In the genomic region with DNA sequence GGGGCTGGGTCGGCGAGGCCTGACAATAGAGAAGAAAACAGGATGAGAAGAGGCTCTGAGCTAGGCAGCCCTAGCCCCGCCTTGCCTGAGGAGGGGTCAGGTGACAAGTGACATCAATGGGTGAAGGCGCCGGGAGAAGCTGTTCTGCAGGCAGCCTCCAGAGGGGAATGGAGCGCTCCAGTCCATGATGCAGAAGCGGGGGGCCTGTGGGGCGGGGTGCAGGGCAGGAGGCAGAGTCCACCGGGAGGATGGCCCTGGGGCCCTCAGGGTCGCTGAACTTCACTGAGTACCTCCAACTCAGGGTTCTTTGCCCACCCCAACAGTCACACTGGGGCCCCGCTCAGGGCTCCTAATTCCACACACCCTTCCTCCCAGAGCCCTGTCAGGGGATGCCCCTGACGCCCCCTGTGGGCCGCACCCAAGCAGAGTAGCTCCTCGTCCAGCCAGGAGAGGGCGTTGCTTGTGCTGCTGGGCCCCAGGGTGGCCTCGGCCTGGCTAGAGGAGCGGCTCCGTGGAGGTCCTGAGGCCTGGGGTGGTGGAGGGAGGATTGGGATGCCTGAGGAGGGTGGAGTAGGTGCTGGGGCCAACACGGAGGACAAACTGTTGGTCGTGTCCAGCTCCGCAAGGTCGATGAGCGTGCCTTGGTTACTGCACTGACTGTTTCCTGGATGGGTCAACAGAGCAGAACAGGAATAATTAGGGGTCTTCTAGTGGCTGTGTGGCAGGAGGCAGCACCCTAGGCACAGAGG, we compare ENCODE assay signal across 8 cellular contexts. TPM values are rescaled to one million over a fixed set of nuclear protein-coding genes. Genes with fewer than 3 reads are reported as not detected.
DNase-seq lines count a peak whose midpoint lies in the region; ATAC-seq and TF ChIP-seq lines count a peak whose summit lies in the region.

No MANE protein-coding gene starts in this region.

- H3K36me3 ChIP-seq in DND-41 (ENCODE audit: insufficient read depth, low read length) (peaks cover 99% of the 10 kb centered on the region), brain microvascular endothelial cell (replicated peaks) (peaks cover 71% of the 10 kb centered on the region), uterus (no peaks in the 10 kb centered on the region)

- H3K27ac ChIP-seq in DND-41 (ENCODE audit: low read length): no peak overlapping the region; the same call in 1 of the 2 replicates
- no peak overlapping the region for H3K27ac ChIP-seq in brain microvascular endothelial cell
- no peak overlapping the region for H3K27ac ChIP-seq in uterus

- H3K9me3 Mint-ChIP-seq in memory B cell: no peaks in the 10 kb centered on the region

- H3K4me2 ChIP-seq in DND-41 (ENCODE audit: insufficient read depth, low read length): no peak overlapping the region

- H3K27me3 ChIP-seq in DND-41 (ENCODE audit: insufficient read depth, low read length, poor library complexity): no peaks in the 10 kb centered on the region
- H3K27me3 ChIP-seq in brain microvascular endothelial cell (replicated peaks): no peaks in the 10 kb centered on the region
- no peaks in the 10 kb centered on the region for H3K27me3 ChIP-seq in uterus

- H3K36me3 Mint-ChIP-seq in memory B cell: peaks cover 22% of the 10 kb centered on the region

- H3K9me3 ChIP-seq in DND-41 (ENCODE audit: insufficient read depth, low read length, severe bottlenecking): no peaks in the 10 kb centered on the region
- no peaks in the 10 kb centered on the region for H3K9me3 ChIP-seq in uterus

- peak; percentile 49 for DNase-seq in DND-41
- DNase-seq in KBM-7: peak; percentile 73
- peak; percentile 26 for DNase-seq in brain microvascular endothelial cell
- DNase-seq in memory B cell (ENCODE audit: low spot score in 2 of 2): peak in 1 of 2 donors; percentile 34
- DNase-seq in uterus: no peak
- no peak for DNase-seq in NCI-H146 treated with DMSO at 0.1 percent for 48 hours (lab: John Stamatoyannopoulos, UW; ENCODE audit: unreplicated experiment)

- TF ChIP-seq CTCF in DND-41 (IDR thresholded peaks at IDR 0.05; ENCODE audit: borderline replicate concordance, extremely low read depth, low read length, poor library complexity, severe bottlenecking) (peak; percentile 75), brain microvascular endothelial cell (IDR thresholded peaks at IDR 0.05; ENCODE audit: low read depth, low read length, missing control alignments) (peak; percentile 96), uterus (IDR thresholded peaks at IDR 0.05) (peak in 3 of 4 experiments; percentile 8 to 32 (median 14))

- H4K20me1 ChIP-seq in DND-41 (ENCODE audit: insufficient read depth, low read length): peaks cover 22% of the 10 kb centered on the region

- no peak for TF ChIP-seq POLR2A in uterus (IDR thresholded peaks at IDR 0.05)

- intact Hi-C loops in uterus (cut with DNase I; ENCODE audit: low total_unique reads): no loop called here

- H3K4me3 ChIP-seq in DND-41 (ENCODE audit: low read depth in 1 of 2, low read length in 2 of 2): no peak overlapping the region
- H3K4me3 ChIP-seq in brain microvascular endothelial cell (ENCODE audit: low read depth, low read length): no peak overlapping the region
- H3K4me3 ChIP-seq in uterus: no peak overlapping the region

- H3K27me3 Mint-ChIP-seq in memory B cell: no peaks in the 10 kb centered on the region

- H3K79me2 ChIP-seq in DND-41 (ENCODE audit: insufficient read depth, low read length): no peaks in the 10 kb centered on the region

- H3K9ac ChIP-seq in DND-41 (ENCODE audit: low read depth, low read length): no peak overlapping the region

- in situ Hi-C loops in KBM-7 (cut with MboI; ENCODE audit: low pct_unique_long_range_greater_than_20kb, low sequenced_read_pairs): no loop called here
- in situ Hi-C loops in brain microvascular endothelial cell (cut with HindIII; ENCODE audit: low pct_ligation_motif_present, low sequenced_read_pairs): no loop called here

- peak overlapping the region; percentile 41 for H3K4me3 Mint-ChIP-seq in memory B cell

- H3K4me1 Mint-ChIP-seq in memory B cell: peaks cover 39% of the 10 kb centered on the region

- H2AFZ ChIP-seq in DND-41 (ENCODE audit: low read depth, low read length): no peak overlapping the region

- peak overlapping the region; percentile 97 for H3K27ac Mint-ChIP-seq in memory B cell

- ATAC-seq in DND-41 (ENCODE audit: insufficient read depth, low read depth) (peak; percentile 57), SK-N-SH treated with all-trans-retinoic acid at 6 μM for 48 hours (peak; percentile 68), memory B cell (ENCODE audit: low read depth) (no peak), HG03460 (IDR thresholded peaks at IDR 0.05; ENCODE audit: unreplicated experiment) (no peak)

- no peaks in the 10 kb centered on the region for H3K4me1 ChIP-seq in DND-41 (ENCODE audit: insufficient read depth, low read length)
- H3K4me1 ChIP-seq in uterus: no peaks in the 10 kb centered on the region

TF ChIP-seq in SK-N-SH treated with all-trans-retinoic acid at 6 μM for 48 hours, 23 proteins besides CTCF, POLR2A, EP300 and RAD21 (continues in another document):
- TF ChIP-seq ZC3H10 (CRISPR knock-in tag; IDR thresholded peaks at IDR 0.05) (no peak), ZNF8 (CRISPR knock-in tag; IDR thresholded peaks at IDR 0.05) (no peak), TOX (CRISPR knock-in tag; IDR thresholded peaks at IDR 0.05; ENCODE audit: borderline replicate concordance) (no peak), PPARA (CRISPR knock-in tag; IDR thresholded peaks at IDR 0.05; ENCODE audit: borderline replicate concordance) (no peak), ESRRG (CRISPR knock-in tag; IDR thresholded peaks at IDR 0.05) (no peak), OSR1 (CRISPR knock-in tag; IDR thresholded peaks at IDR 0.05) (no peak), ARNTL (CRISPR knock-in tag; IDR thresholded peaks at IDR 0.05; ENCODE audit: borderline replicate concordance, low read depth) (no peak), POU6F1 (CRISPR knock-in tag; IDR thresholded peaks at IDR 0.05; ENCODE audit: borderline replicate concordance, low read depth) (no peak), ZFP3 (CRISPR knock-in tag; IDR thresholded peaks at IDR 0.05) (no peak), TCF4 (CRISPR knock-in tag; IDR thresholded peaks at IDR 0.05; ENCODE audit: borderline replicate concordance) (no peak), GLIS3 (CRISPR knock-in tag; IDR thresholded peaks at IDR 0.05) (no peak), ZNF70 (CRISPR knock-in tag; IDR thresholded peaks at IDR 0.05) (no peak), CREB5 (CRISPR knock-in tag; IDR thresholded peaks at IDR 0.05; ENCODE audit: low read depth) (no peak), ISL1 (CRISPR knock-in tag; IDR thresholded peaks at IDR 0.05) (no peak)
- TF ChIP-seq, protein P1, sequence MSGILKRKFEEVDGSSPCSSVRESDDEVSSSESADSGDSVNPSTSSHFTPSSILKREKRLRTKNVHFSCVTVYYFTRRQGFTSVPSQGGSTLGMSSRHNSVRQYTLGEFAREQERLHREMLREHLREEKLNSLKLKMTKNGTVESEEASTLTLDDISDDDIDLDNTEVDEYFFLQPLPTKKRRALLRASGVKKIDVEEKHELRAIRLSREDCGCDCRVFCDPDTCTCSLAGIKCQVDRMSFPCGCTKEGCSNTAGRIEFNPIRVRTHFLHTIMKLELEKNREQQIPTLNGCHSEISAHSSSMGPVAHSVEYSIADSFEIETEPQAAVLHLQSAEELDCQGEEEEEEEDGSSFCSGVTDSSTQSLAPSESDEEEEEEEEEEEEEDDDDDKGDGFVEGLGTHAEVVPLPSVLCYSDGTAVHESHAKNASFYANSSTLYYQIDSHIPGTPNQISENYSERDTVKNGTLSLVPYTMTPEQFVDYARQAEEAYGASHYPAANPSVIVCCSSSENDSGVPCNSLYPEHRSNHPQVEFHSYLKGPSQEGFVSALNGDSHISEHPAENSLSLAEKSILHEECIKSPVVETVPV (CRISPR knock-in tag; IDR thresholded peaks at IDR 0.05): no peak

RNA-seq across cellular contexts. Expression of gene GGA3, which starts 20.8 kb away (rescaled TPM):
- 100 to 1,000 TPM in 1 of 4 donors, 10 to 100 TPM in 2, 1 to 10 TPM in 1; 9.4 to 104 (median 40.1) TPM for total RNA-seq in uterus

RNA-seq across cellular contexts. Expression of gene MRPS7, which starts 21.1 kb away (rescaled TPM):
- 10 to 100 TPM; 13.1 to 42.1 (median 33.0) TPM for total RNA-seq in uterus

RNA-seq across cellular contexts. Expression of gene MIF4GD, which starts 30.5 kb away (rescaled TPM):
- total RNA-seq in uterus: 10 to 100 TPM; 11.7 to 45.3 (median 25.8) TPM

RNA-seq across cellular contexts. Expression of gene NUP85, which starts 35.1 kb away (rescaled TPM):
- total RNA-seq in uterus: 100 to 1,000 TPM in 1 of 4 donors, 10 to 100 TPM in 3; 17.1 to 108 (median 39.1) TPM

RNA-seq across cellular contexts. Expression of gene SLC25A19, which starts 48.7 kb away (rescaled TPM):
- total RNA-seq in uterus: 10 to 100 TPM in 2 of 4 donors, 1 to 10 TPM in 2; 4.7 to 59.9 (median 10.1) TPM

Comparison
In these comparisons a context has a peak if more than half of its experiments do, and no peak if none do; other contexts are left out.
1. ATAC-seq: peak in DND-41 (single experiment) and SK-N-SH treated with all-trans-retinoic acid at 6 μM for 48 hours (single experiment); none in memory B cell (single experiment) and HG03460 (single experiment).
2. DNase-seq: peak in DND-41 (single experiment), KBM-7 (single experiment) and brain microvascular endothelial cell (single experiment); none in uterus (0 of 2) and NCI-H146 treated with DMSO at 0.1 percent for 48 hours (single experiment).
3. CTCF ChIP-seq: peak in every context shown above with its lines; median percentile 96 in brain microvascular endothelial cell; 75 in DND-41; 14 in uterus.